10 cellular contexts compared by ENCODE assay signal in the genomic region with DNA sequence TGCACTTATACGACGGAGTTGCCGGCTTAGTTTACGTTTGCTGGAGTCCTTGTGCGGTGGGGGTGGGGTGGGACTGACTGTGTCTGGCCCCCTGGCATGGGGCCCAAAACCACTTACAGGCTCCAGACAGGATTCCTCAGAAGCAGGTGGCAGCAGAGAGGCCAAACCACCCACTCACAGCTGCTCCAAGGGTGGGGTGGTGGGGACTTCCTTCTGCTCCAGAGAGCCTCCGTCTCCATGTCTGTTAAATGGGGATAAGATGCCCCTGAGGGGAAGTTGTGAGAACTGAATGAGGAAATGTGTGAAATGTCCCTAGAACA. TPM values are rescaled to one million over a fixed set of nuclear protein-coding genes. Genes with fewer than 3 reads are reported as not detected.
DNase-seq lines count a peak whose midpoint lies in the region; ATAC-seq and TF ChIP-seq lines count a peak whose summit lies in the region.
"Had no signal": no experiment of that assay in that cellular context is flagged by ENCODE, and none has a peak within 500 bp of the region (broad histone marks: within the 10 kb centered on the region; RNA-seq: fewer than 3 reads in every experiment).

No MANE protein-coding gene starts in this region.

- H3K9ac ChIP-seq in fibroblast of lung (ENCODE audit: insufficient read depth, low read length), result no peak overlapping the region

- no peaks in the 10 kb centered on the region for H3K9me3 Mint-ChIP-seq in T-helper 2 cell treated with Interferon-gamma antibody and Interleukin-4, amounts not matched to agents 5 μg/mL and 100 μg/mL, for 36 hours
- peaks cover 7 to 9% of the 10 kb centered on the region in 2 donors for H3K9me3 Mint-ChIP-seq in stimulated activated naive B cell treated with anti-CD40 and anti-IgM and Interleukin-4, amounts not matched to agents 10 μg/mL and 1 μg/mL and 100 μg/mL, for 72 hours

- H4K20me1 ChIP-seq in fibroblast of lung (ENCODE audit: control insufficient read depth, extremely low read depth, insufficient read depth, low read length), result no peaks in the 10 kb centered on the region

- no peaks in the 10 kb centered on the region for H3K4me1 Mint-ChIP-seq in T-helper 2 cell treated with Interferon-gamma antibody and Interleukin-4, amounts not matched to agents 5 μg/mL and 100 μg/mL, for 36 hours (ENCODE audit: low read depth)
- no peaks in the 10 kb centered on the region for H3K4me1 Mint-ChIP-seq in stimulated activated naive B cell treated with anti-CD40 and anti-IgM and Interleukin-4, amounts not matched to agents 10 μg/mL and 1 μg/mL and 100 μg/mL, for 72 hours
- H3K4me1 Mint-ChIP-seq: activated B cell treated with CpG ODN at 0.5 μM for 24 hours had no signal

- peaks cover 11% of the 10 kb centered on the region for H3K27me3 Mint-ChIP-seq in T-helper 2 cell treated with Interferon-gamma antibody and Interleukin-4, amounts not matched to agents 5 μg/mL and 100 μg/mL, for 36 hours (ENCODE audit: low read depth)
- peaks cover 9 to 16% of the 10 kb centered on the region in 2 donors for H3K27me3 Mint-ChIP-seq in stimulated activated naive B cell treated with anti-CD40 and anti-IgM and Interleukin-4, amounts not matched to agents 10 μg/mL and 1 μg/mL and 100 μg/mL, for 72 hours
- H3K27me3 Mint-ChIP-seq: activated B cell treated with CpG ODN at 0.5 μM for 24 hours had no signal

- H2AFZ ChIP-seq in fibroblast of lung (ENCODE audit: low read length), result no peak overlapping the region

- H3K27ac Mint-ChIP-seq in T-helper 2 cell treated with Interferon-gamma antibody and Interleukin-4, amounts not matched to agents 5 μg/mL and 100 μg/mL, for 36 hours, result no peak overlapping the region
- H3K27ac Mint-ChIP-seq in stimulated activated naive B cell treated with anti-CD40 and anti-IgM and Interleukin-4, amounts not matched to agents 10 μg/mL and 1 μg/mL and 100 μg/mL, for 72 hours, result no peak overlapping the region
- H3K27ac Mint-ChIP-seq: activated B cell treated with CpG ODN at 0.5 μM for 24 hours had no signal

- H3K27ac ChIP-seq in fibroblast of lung (ENCODE audit: insufficient read depth, low read length), result no peak overlapping the region
- H3K27ac ChIP-seq: coronary artery had no signal

- no peaks in the 10 kb centered on the region for H3K36me3 Mint-ChIP-seq in T-helper 2 cell treated with Interferon-gamma antibody and Interleukin-4, amounts not matched to agents 5 μg/mL and 100 μg/mL, for 36 hours (ENCODE audit: low read depth)
- H3K36me3 Mint-ChIP-seq in stimulated activated naive B cell treated with anti-CD40 and anti-IgM and Interleukin-4, amounts not matched to agents 10 μg/mL and 1 μg/mL and 100 μg/mL, for 72 hours, result no peaks in the 10 kb centered on the region

- DNase-seq in GDM1 (lab: John Stamatoyannopoulos, UW) (peak; percentile 60), NCI-H69 (lab: John Stamatoyannopoulos, UW) (peak; percentile 73), fibroblast of lung (ENCODE audit: low read depth in 2 of 2) (peak; percentile 19 to 93), skeletal muscle cell (ENCODE audit: low read depth) (peak; percentile 55), HPDE6-E6E7 (ENCODE audit: extremely low spot score) (no peak)
- DNase-seq in T-helper 2 cell treated with Interferon-gamma antibody and Interleukin-4, amounts not matched to agents 5 μg/mL and 100 μg/mL, for 36 hours (ENCODE audit: low spot score), result no peak
- DNase-seq in stimulated activated naive B cell treated with anti-CD40 and anti-IgM and Interleukin-4, amounts not matched to agents 10 μg/mL and 1 μg/mL and 100 μg/mL, for 72 hours, result no peak
- DNase-seq: activated B cell treated with CpG ODN at 0.5 μM for 24 hours had no signal

- no peak for ATAC-seq in stimulated activated naive B cell treated with anti-CD40 and anti-IgM and Interleukin-4, amounts not matched to agents 10 μg/mL and 1 μg/mL and 100 μg/mL, for 72 hours (replicated peaks)
- no peak for ATAC-seq in HG03045 (IDR thresholded peaks at IDR 0.05; ENCODE audit: unreplicated experiment)

- peaks cover 5% of the 10 kb centered on the region for H3K27me3 ChIP-seq in fibroblast of lung (ENCODE audit: control insufficient read depth, insufficient read depth, low read length)

- H3K4me2 ChIP-seq in fibroblast of lung (ENCODE audit: extremely low read depth, insufficient read depth, low read length), result no peak overlapping the region

- H3K79me2 ChIP-seq in fibroblast of lung (ENCODE audit: control insufficient read depth, insufficient read depth, low read length), result no peaks in the 10 kb centered on the region

- H3K4me3 ChIP-seq in fibroblast of lung (replicated peaks in 1 of 4; ENCODE audit: control extremely low read depth in 1 of 4, insufficient read depth in 1 of 4, low read depth in 3 of 4, low read length in 4 of 4) (no peak overlapping the region), skeletal muscle cell (ENCODE audit: low read depth, low read length) (no peak overlapping the region)
- H3K4me3 ChIP-seq: coronary artery had no signal

- H3K4me3 Mint-ChIP-seq in T-helper 2 cell treated with Interferon-gamma antibody and Interleukin-4, amounts not matched to agents 5 μg/mL and 100 μg/mL, for 36 hours, result no peak overlapping the region
- no peak overlapping the region for H3K4me3 Mint-ChIP-seq in stimulated activated naive B cell treated with anti-CD40 and anti-IgM and Interleukin-4, amounts not matched to agents 10 μg/mL and 1 μg/mL and 100 μg/mL, for 72 hours
- H3K4me3 Mint-ChIP-seq: activated B cell treated with CpG ODN at 0.5 μM for 24 hours had no signal

- no peaks in the 10 kb centered on the region for H3K36me3 ChIP-seq in fibroblast of lung (ENCODE audit: control insufficient read depth, insufficient read depth, low read length)

- no peaks in the 10 kb centered on the region for H3K4me1 ChIP-seq in fibroblast of lung (ENCODE audit: control insufficient read depth, extremely low read depth, insufficient read depth, low read length)

- TF ChIP-seq CTCF in fibroblast of lung (conservative IDR thresholded peaks at IDR 0.05 in 1 of 2, IDR thresholded peaks at IDR 0.05 in 1 of 2; ENCODE audit: low read depth in 1 of 2, low read length in 2 of 2), result no peak

- no peaks in the 10 kb centered on the region for H3K9me3 ChIP-seq in fibroblast of lung (ENCODE audit: control insufficient read depth, insufficient read depth, low read depth, low read length)

RNA-seq across cellular contexts. Expression of a gene that starts 36.7 kb away (rescaled TPM):
- total RNA-seq in fibroblast of lung, result not detected in 2 replicates
- polyA plus RNA-seq in fibroblast of lung, result not detected in 2 replicates
- polyA plus RNA-seq in fibroblast of lung (2012), result not detected in 2 replicates
- polyA minus RNA-seq in fibroblast of lung (ENCODE audit: low replicate concordance), result not detected in 2 replicates
- total RNA-seq: activated B cell treated with CpG ODN at 0.5 μM for 24 hours had no signal

Comparison
In these comparisons a context has a peak if more than half of its experiments do, and no peak if none do; other contexts are left out.
1. DNase-seq: peak in GDM1 (single experiment), NCI-H69 (single experiment), fibroblast of lung (2 of 2) and skeletal muscle cell (single experiment); none in T-helper 2 cell treated with Interferon-gamma antibody and Interleukin-4, amounts not matched to agents 5 μg/mL and 100 μg/mL, for 36 hours (single experiment), HPDE6-E6E7 (single experiment) and stimulated activated naive B cell treated with anti-CD40 and anti-IgM and Interleukin-4, amounts not matched to agents 10 μg/mL and 1 μg/mL and 100 μg/mL, for 72 hours (single experiment).